In the genomic region with DNA sequence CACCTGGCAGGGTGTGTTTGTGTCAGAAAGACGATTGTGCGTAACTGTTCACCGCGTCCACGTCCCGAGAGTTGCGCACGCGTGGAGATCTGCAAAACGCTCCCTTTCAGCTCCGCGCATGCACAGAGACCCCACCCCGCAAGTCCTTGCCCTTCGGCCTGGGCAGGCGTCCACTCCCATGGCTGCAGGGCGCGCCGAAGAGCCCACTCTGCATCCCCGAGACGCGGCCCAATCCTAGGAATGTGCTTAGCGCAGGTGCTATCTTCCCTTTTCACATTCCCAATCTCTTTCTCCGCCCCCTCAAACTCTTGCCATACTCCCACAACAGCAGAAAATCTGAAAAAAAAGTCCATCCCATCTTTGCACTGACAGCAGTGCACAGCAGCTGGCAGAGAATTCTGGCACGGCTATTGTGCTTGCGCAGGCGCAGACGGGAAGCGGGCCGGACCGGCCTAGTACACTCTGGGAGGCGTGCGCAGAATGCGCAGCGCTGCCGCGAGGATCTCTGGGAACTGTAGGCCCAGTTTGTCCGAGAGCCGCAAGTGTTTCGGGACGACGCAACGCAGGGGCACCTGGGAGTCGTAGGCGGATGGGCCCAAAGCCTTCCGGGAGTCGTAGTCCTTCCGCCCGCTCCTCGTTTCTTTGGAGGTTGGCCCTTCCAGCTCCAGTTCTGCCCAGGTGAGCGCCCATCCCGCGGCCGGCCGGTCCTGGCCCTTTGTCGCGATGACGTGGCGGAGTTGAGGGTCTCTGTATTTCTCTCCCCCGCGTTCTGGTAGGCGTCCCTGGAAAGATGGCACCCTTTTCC, we compare ENCODE assay signal across 8 cellular contexts. TPM values are rescaled to one million over a fixed set of nuclear protein-coding genes. Genes with fewer than 3 reads are reported as not detected.
DNase-seq lines count a peak whose midpoint lies in the region; ATAC-seq, FAIRE-seq and TF ChIP-seq lines count a peak whose summit lies in the region.

No MANE protein-coding gene starts in this region.

- DNase-seq in AG20443 (ENCODE audit: low spot score) = peak; percentile 100
- DNase-seq in GM19239 (ENCODE audit: insufficient read length, low spot score) = peak; percentile 96
- DNase-seq in NCI-H526 (lab: John Stamatoyannopoulos, UW) = peak; percentile 96 to 99
- peak; percentile 99 for DNase-seq in activated CD4-positive, alpha-beta T cell treated with anti-CD3 and anti-CD28 coated beads, Interleukin-2, amount 10 ng/mL, durations not matched to agents 24 days and 14 days
- peak; percentile 97 for DNase-seq in coronary artery (ENCODE audit: low spot score)
- DNase-seq in stimulated activated CD4-positive, alpha-beta T cell treated with anti-CD3 and anti-CD28 coated beads, Interleukin-1b, Interleukin-23, amount 100 ng/mL, for 24 hours (ENCODE audit: low read depth in 4 of 4, low spot score in 1 of 4) = peak; percentile 90 to 95 (median 93)

- peaks cover 15% of the 10 kb centered on the region for H3K36me3 Mint-ChIP-seq in activated CD4-positive, alpha-beta T cell treated with anti-CD3 and anti-CD28 coated beads, Interleukin-2, amount 10 ng/mL, durations not matched to agents 24 days and 14 days (ENCODE audit: low read depth)

- no peak for TF ChIP-seq CTCF in coronary artery (IDR thresholded peaks at IDR 0.05)

- no peaks in the 10 kb centered on the region for H3K27me3 Mint-ChIP-seq in activated CD4-positive, alpha-beta T cell treated with anti-CD3 and anti-CD28 coated beads, Interleukin-2, amount 10 ng/mL, durations not matched to agents 24 days and 14 days

- peak overlapping the region; percentile 78 for H3K4me3 ChIP-seq in coronary artery

- peak overlapping the region; percentile 32 to 67 for H3K27ac ChIP-seq in coronary artery
- peak overlapping the region; percentile 80 for H3K27ac ChIP-seq in layer of hippocampus (ENCODE audit: low read depth, low read length)

- peak; percentile 99 for FAIRE-seq in GM19239 (lab: Jason Lieb, UNC)

- H3K27ac Mint-ChIP-seq in activated CD4-positive, alpha-beta T cell treated with anti-CD3 and anti-CD28 coated beads, Interleukin-2, amount 10 ng/mL, durations not matched to agents 24 days and 14 days = peak overlapping the region; percentile 84

- H3K27me3 ChIP-seq in layer of hippocampus (ENCODE audit: control insufficient read depth, insufficient read depth, low read length) = no peaks in the 10 kb centered on the region

- ATAC-seq in HG03442 (IDR thresholded peaks at IDR 0.05; ENCODE audit: unreplicated experiment) = peak; percentile 93

- peaks cover 14% of the 10 kb centered on the region for H3K9me3 Mint-ChIP-seq in activated CD4-positive, alpha-beta T cell treated with anti-CD3 and anti-CD28 coated beads, Interleukin-2, amount 10 ng/mL, durations not matched to agents 24 days and 14 days

- peak overlapping the region; percentile 91 for H3K4me3 Mint-ChIP-seq in activated CD4-positive, alpha-beta T cell treated with anti-CD3 and anti-CD28 coated beads, Interleukin-2, amount 10 ng/mL, durations not matched to agents 24 days and 14 days

- H3K4me1 Mint-ChIP-seq in activated CD4-positive, alpha-beta T cell treated with anti-CD3 and anti-CD28 coated beads, Interleukin-2, amount 10 ng/mL, durations not matched to agents 24 days and 14 days = peaks cover 22% of the 10 kb centered on the region

- intact Hi-C loops in activated CD4-positive, alpha-beta T cell treated with anti-CD3 and anti-CD28 coated beads, Interleukin-2, amount 10 ng/mL, durations not matched to agents 24 days and 14 days (cut with micrococcal nuclease) = loop anchor here (1.0 kb wide), 4 partner anchors 23 to 486 kb away; a partner anchor contains a TSS

RNA-seq across cellular contexts. Expression of a gene that starts 23.1 kb away (rescaled TPM):
- total RNA-seq in activated CD4-positive, alpha-beta T cell treated with anti-CD3 and anti-CD28 coated beads, Interleukin-2, amount 10 ng/mL, durations not matched to agents 24 days and 14 days = 8.5 and 10.2 TPM in 2 replicates

RNA-seq across cellular contexts. Expression of a gene that starts 36.0 kb away (rescaled TPM):
- total RNA-seq in activated CD4-positive, alpha-beta T cell treated with anti-CD3 and anti-CD28 coated beads, Interleukin-2, amount 10 ng/mL, durations not matched to agents 24 days and 14 days = not detected in 2 replicates

RNA-seq across cellular contexts. Expression of a gene that starts 52.5 kb away (rescaled TPM):
- not detected in 2 replicates for total RNA-seq in activated CD4-positive, alpha-beta T cell treated with anti-CD3 and anti-CD28 coated beads, Interleukin-2, amount 10 ng/mL, durations not matched to agents 24 days and 14 days

Comparison
In these comparisons a context has a peak if more than half of its experiments do, and no peak if none do; other contexts are left out.
1. Peak in every context shown above with its lines: DNase-seq, ATAC-seq, H3K4me3 ChIP-seq and H3K27ac ChIP-seq.